8 cellular contexts compared by ENCODE assay signal in genomic region chr4:1130318-1131186, GRCh38. TPM values are rescaled to one million over a fixed set of nuclear protein-coding genes. Genes with fewer than 3 reads are reported as not detected.
DNase-seq lines count a peak whose midpoint lies in the region; ATAC-seq and TF ChIP-seq lines count a peak whose summit lies in the region.

No MANE protein-coding gene starts in this region.

- DNase-seq in COLO668 (lab: John Stamatoyannopoulos, UW; ENCODE audit: unreplicated experiment): peak; percentile 63
- DNase-seq in SK-MEL-5 (ENCODE audit: low read depth, low spot score): peak; percentile 76
- DNase-seq in activated naive CD4-positive, alpha-beta T cell (lab: John Stamatoyannopoulos, UW): peak; percentile 37 to 70 (median 49)
- peak; percentile 25 for DNase-seq in glomerular endothelial cell (ENCODE audit: extremely low read depth, low read depth, low spot score)
- peak; percentile 51 to 94 (median 76) for DNase-seq in posterior cingulate gyrus
- peak; percentile 76 for DNase-seq in ureter (ENCODE audit: low spot score)

- peak; percentile 67 for ATAC-seq in GM19372 (IDR thresholded peaks at IDR 0.05; ENCODE audit: low read depth, unreplicated experiment)

- intact Hi-C loops in posterior cingulate gyrus (cut with DNase I): loop anchor here (1.0 to 5.0 kb wide), 3 partner anchors 36 to 222 kb away; no protein-coding TSS in a partner anchor

- TF ChIP-seq EP300 in Ishikawa (IDR thresholded peaks at IDR 0.05; ENCODE audit: borderline replicate concordance): no peak

- in situ Hi-C loops in SK-MEL-5 (cut with HindIII; ENCODE audit: low pct_unique_long_range_greater_than_20kb, low sequenced_read_pairs): no loop called here

- peak; percentile 97 for TF ChIP-seq RAD21 in Ishikawa (IDR thresholded peaks at IDR 0.05; ENCODE audit: low read depth)

TF ChIP-seq in Ishikawa, 13 proteins besides CTCF, POLR2A, EP300 and RAD21:
- TF ChIP-seq, protein P1, sequence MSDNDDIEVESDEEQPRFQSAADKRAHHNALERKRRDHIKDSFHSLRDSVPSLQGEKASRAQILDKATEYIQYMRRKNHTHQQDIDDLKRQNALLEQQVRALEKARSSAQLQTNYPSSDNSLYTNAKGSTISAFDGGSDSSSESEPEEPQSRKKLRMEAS (IDR thresholded peaks at IDR 0.05): no peak
- no peak for TF ChIP-seq NFIC (IDR thresholded peaks at IDR 0.05)
- no peak for TF ChIP-seq ZBTB7A (IDR thresholded peaks at IDR 0.05; ENCODE audit: low read depth)
- no peak for TF ChIP-seq YY1 (IDR thresholded peaks at IDR 0.05; ENCODE audit: low read depth)
- no peak for TF ChIP-seq TAF1 (IDR thresholded peaks at IDR 0.05; ENCODE audit: low read depth)
- TF ChIP-seq EGR1 (IDR thresholded peaks at IDR 0.05): no peak
- TF ChIP-seq USF1 (IDR thresholded peaks at IDR 0.05): no peak
- TF ChIP-seq TEAD4 (IDR thresholded peaks at IDR 0.05): no peak
- no peak for TF ChIP-seq CEBPB (IDR thresholded peaks at IDR 0.05)
- TF ChIP-seq, protein P2, sequence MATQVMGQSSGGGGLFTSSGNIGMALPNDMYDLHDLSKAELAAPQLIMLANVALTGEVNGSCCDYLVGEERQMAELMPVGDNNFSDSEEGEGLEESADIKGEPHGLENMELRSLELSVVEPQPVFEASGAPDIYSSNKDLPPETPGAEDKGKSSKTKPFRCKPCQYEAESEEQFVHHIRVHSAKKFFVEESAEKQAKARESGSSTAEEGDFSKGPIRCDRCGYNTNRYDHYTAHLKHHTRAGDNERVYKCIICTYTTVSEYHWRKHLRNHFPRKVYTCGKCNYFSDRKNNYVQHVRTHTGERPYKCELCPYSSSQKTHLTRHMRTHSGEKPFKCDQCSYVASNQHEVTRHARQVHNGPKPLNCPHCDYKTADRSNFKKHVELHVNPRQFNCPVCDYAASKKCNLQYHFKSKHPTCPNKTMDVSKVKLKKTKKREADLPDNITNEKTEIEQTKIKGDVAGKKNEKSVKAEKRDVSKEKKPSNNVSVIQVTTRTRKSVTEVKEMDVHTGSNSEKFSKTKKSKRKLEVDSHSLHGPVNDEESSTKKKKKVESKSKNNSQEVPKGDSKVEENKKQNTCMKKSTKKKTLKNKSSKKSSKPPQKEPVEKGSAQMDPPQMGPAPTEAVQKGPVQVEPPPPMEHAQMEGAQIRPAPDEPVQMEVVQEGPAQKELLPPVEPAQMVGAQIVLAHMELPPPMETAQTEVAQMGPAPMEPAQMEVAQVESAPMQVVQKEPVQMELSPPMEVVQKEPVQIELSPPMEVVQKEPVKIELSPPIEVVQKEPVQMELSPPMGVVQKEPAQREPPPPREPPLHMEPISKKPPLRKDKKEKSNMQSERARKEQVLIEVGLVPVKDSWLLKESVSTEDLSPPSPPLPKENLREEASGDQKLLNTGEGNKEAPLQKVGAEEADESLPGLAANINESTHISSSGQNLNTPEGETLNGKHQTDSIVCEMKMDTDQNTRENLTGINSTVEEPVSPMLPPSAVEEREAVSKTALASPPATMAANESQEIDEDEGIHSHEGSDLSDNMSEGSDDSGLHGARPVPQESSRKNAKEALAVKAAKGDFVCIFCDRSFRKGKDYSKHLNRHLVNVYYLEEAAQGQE (IDR thresholded peaks at IDR 0.05; ENCODE audit: low read depth): no peak
- no peak for TF ChIP-seq FOXM1 (IDR thresholded peaks at IDR 0.05; ENCODE audit: borderline replicate concordance, low read depth)
- TF ChIP-seq CREB1 (IDR thresholded peaks at IDR 0.05; ENCODE audit: low read depth): no peak

RNA-seq across cellular contexts. Expression of gene RNF212, which starts 17.2 kb away (rescaled TPM):
- not detected in 2 replicates for total RNA-seq in SK-MEL-5 (2014; rRNA removed; shearing (Covaris generic))
- not detected in 2 replicates for polyA plus RNA-seq in SK-MEL-5 (2015; cell fraction: cytosol; rRNA removed)
- not detected in 2 replicates for polyA plus RNA-seq in SK-MEL-5 (2015; cell fraction: nucleus; rRNA removed)
- total RNA-seq in glomerular endothelial cell (0.29 and 4.9 TPM in 2 replicates), ureter (5.1 TPM)

RNA-seq across cellular contexts. Expression of gene SPON2, which starts 41.8 kb away (rescaled TPM):
- 0.80 and 1.1 TPM in 2 replicates for total RNA-seq in SK-MEL-5 (2014; rRNA removed; shearing (Covaris generic))
- 1.4 and 2.0 TPM in 2 replicates for polyA plus RNA-seq in SK-MEL-5 (2015; cell fraction: cytosol; rRNA removed)
- 11.7 and 14.4 TPM in 2 replicates for polyA plus RNA-seq in SK-MEL-5 (2015; cell fraction: nucleus; rRNA removed)
- 4.6 and 5.1 TPM in 2 replicates for total RNA-seq in glomerular endothelial cell
- total RNA-seq in ureter: 36.6 TPM

Comparison
In these comparisons a context has a peak if more than half of its experiments do, and no peak if none do; other contexts are left out.
1. Peak in every context shown above with its lines: DNase-seq and ATAC-seq.
2. DNase-seq: peak in every context shown above with its lines; median percentile 76 in SK-MEL-5; 76 in ureter; 76 in posterior cingulate gyrus; 63 in COLO668; 49 in activated naive CD4-positive, alpha-beta T cell; 25 in glomerular endothelial cell.